In the genomic region with DNA sequence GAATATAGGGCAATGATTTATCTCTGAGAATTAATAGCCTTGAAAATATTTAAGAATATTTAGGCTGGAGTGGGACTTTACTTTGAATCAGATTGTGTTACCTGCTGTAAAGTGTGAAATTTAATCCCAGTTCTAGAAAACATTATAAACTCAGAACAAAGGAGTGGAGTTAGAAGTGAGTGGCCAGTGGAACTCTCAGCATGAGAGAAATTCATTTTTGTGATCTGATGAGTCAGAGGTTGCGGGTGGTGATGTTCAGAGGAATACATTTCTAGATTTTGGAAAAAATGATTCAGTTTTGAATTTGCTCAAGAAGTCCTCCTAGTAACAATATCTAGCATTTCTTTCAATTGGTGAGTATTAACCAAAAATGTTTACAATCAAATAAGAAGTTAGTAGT, we compare ENCODE assay signal across 15 cellular contexts.
DNase-seq lines count a peak whose midpoint lies in the region; ATAC-seq and TF ChIP-seq lines count a peak whose summit lies in the region.
"Had no signal": no experiment of that assay in that cellular context is flagged by ENCODE, and none has a peak within 500 bp of the region (broad histone marks: within the 10 kb centered on the region; RNA-seq: fewer than 3 reads in every experiment).

No MANE protein-coding gene starts in this region.

- peaks cover 34% of the 10 kb centered on the region for H3F3A ChIP-seq in SK-N-SH (replicated peaks; ENCODE audit: insufficient read depth)

- no peaks in the 10 kb centered on the region for H3K27me3 Mint-ChIP-seq in activated CD4-positive, alpha-beta T cell treated with anti-CD3 and anti-CD28 coated beads, Interleukin-2, amount 10 ng/mL, durations not matched to agents 24 days and 14 days
- no peaks in the 10 kb centered on the region for H3K27me3 Mint-ChIP-seq in activated CD4-positive, alpha-beta T cell treated with anti-CD3 and anti-CD28 coated beads, Interleukin-2, amount 10 ng/mL, durations not matched to agents 7 days and 5 days
- no peaks in the 10 kb centered on the region for H3K27me3 Mint-ChIP-seq in WTC11 (ENCODE audit: low read depth)
- H3K27me3 Mint-ChIP-seq: brain had no signal

- H3K36me3 ChIP-seq in SK-N-SH (replicated peaks in 1 of 2; ENCODE audit: control insufficient read depth in 1 of 2, insufficient read depth in 2 of 2, low read length in 1 of 2) = no peaks in the 10 kb centered on the region
- H3K36me3 ChIP-seq: gastroesophageal sphincter, left ventricle myocardium inferior, ovary had no signal

- TF ChIP-seq CTCF in SK-N-SH (IDR thresholded peaks at IDR 0.05) (no peak), fibroblast of mammary gland (conservative IDR thresholded peaks at IDR 0.05; ENCODE audit: control insufficient read depth, insufficient read depth, low read depth, low read length) (no peak), WTC11 (IDR thresholded peaks at IDR 0.05) (no peak)

- POLR2A ChIA-PET in activated CD4-positive, alpha-beta T cell treated with anti-CD3 and anti-CD28 coated beads, Interleukin-2, amount 10 ng/mL, durations not matched to agents 7 days and 5 days (lab: Charles Lee) = no interaction called here
- POLR2A ChIA-PET in SK-N-SH (lab: Yijun Ruan, JAX) = no interaction called here
- POLR2A ChIA-PET in WTC11 (lab: Charles Lee) = no interaction called here

- DNase-seq in activated CD4-positive, alpha-beta T cell treated with anti-CD3 and anti-CD28 coated beads, Interleukin-2, amount 10 ng/mL, durations not matched to agents 24 days and 14 days = no peak
- DNase-seq in activated CD4-positive, alpha-beta T cell treated with anti-CD3 and anti-CD28 coated beads, Interleukin-2, amount 10 ng/mL, durations not matched to agents 7 days and 5 days = no peak
- DNase-seq in SK-N-SH (no peak), fibroblast of mammary gland (ENCODE audit: low read depth) (peak; percentile 51), NCI-H2107 treated with DMSO at 0.1 percent for 48 hours (lab: John Stamatoyannopoulos, UW; ENCODE audit: unreplicated experiment) (no peak), WTC11 (ENCODE audit: low spot score) (no peak)
- peak; percentile 34 for DNase-seq in stimulated activated CD8-positive, alpha-beta memory T cell treated with anti-CD3 and anti-CD28 coated beads, Interleukin-4, amount 100 ng/mL, for 48 hours
- DNase-seq: H9, left ventricle myocardium inferior, ovary had no signal

- CTCF ChIA-PET in activated CD4-positive, alpha-beta T cell treated with anti-CD3 and anti-CD28 coated beads, Interleukin-2, amount 10 ng/mL, durations not matched to agents 7 days and 5 days (lab: Charles Lee) = no interaction called here
- CTCF ChIA-PET in SK-N-SH (lab: Yijun Ruan, JAX) (no interaction called here), WTC11 (lab: Charles Lee) (no interaction called here)

- intact Hi-C loops in activated CD4-positive, alpha-beta T cell treated with anti-CD3 and anti-CD28 coated beads, Interleukin-2, amount 10 ng/mL, durations not matched to agents 24 days and 14 days (cut with micrococcal nuclease) = loop anchor here (5.0 kb wide), 1 partner anchor 120 kb away; no protein-coding TSS in a partner anchor

- H3K9me3 ChIP-seq in SK-N-SH = no peaks in the 10 kb centered on the region
- H3K9me3 ChIP-seq: gastroesophageal sphincter, left ventricle myocardium inferior, ovary had no signal

- H3K27ac ChIP-seq in SK-N-SH (ENCODE audit: low read depth in 2 of 2, low read length in 1 of 2) = peak overlapping the region in 1 of 2 experiments; percentile 71; a peak in 2 of 4 replicates
- H3K27ac ChIP-seq: gastroesophageal sphincter, KMS-11, left ventricle myocardium inferior, ovary, RWPE1 had no signal

- 24% methylated on average over 1 of the region's 1 CpG for WGBS in SK-N-SH (ENCODE audit: low lambda C conversion rate)

- H3K27ac Mint-ChIP-seq in activated CD4-positive, alpha-beta T cell treated with anti-CD3 and anti-CD28 coated beads, Interleukin-2, amount 10 ng/mL, durations not matched to agents 24 days and 14 days = peak overlapping the region; percentile 46
- no peak overlapping the region for H3K27ac Mint-ChIP-seq in activated CD4-positive, alpha-beta T cell treated with anti-CD3 and anti-CD28 coated beads, Interleukin-2, amount 10 ng/mL, durations not matched to agents 7 days and 5 days
- no peak overlapping the region for H3K27ac Mint-ChIP-seq in WTC11
- H3K27ac Mint-ChIP-seq: H9 had no signal

- H3K4me2 ChIP-seq in SK-N-SH = peak overlapping the region; percentile 25; the same call in 1 of the 2 replicates
- H3K4me2 ChIP-seq: KMS-11 had no signal

- no peak overlapping the region for H3K4me3 Mint-ChIP-seq in activated CD4-positive, alpha-beta T cell treated with anti-CD3 and anti-CD28 coated beads, Interleukin-2, amount 10 ng/mL, durations not matched to agents 24 days and 14 days
- no peak overlapping the region for H3K4me3 Mint-ChIP-seq in activated CD4-positive, alpha-beta T cell treated with anti-CD3 and anti-CD28 coated beads, Interleukin-2, amount 10 ng/mL, durations not matched to agents 7 days and 5 days
- no peak overlapping the region for H3K4me3 Mint-ChIP-seq in WTC11
- H3K4me3 Mint-ChIP-seq: brain, H9 had no signal

- H3K9me3 Mint-ChIP-seq in activated CD4-positive, alpha-beta T cell treated with anti-CD3 and anti-CD28 coated beads, Interleukin-2, amount 10 ng/mL, durations not matched to agents 24 days and 14 days = no peaks in the 10 kb centered on the region
- no peaks in the 10 kb centered on the region for H3K9me3 Mint-ChIP-seq in activated CD4-positive, alpha-beta T cell treated with anti-CD3 and anti-CD28 coated beads, Interleukin-2, amount 10 ng/mL, durations not matched to agents 7 days and 5 days
- no peaks in the 10 kb centered on the region for H3K9me3 Mint-ChIP-seq in WTC11
- H3K9me3 Mint-ChIP-seq: brain, H9 had no signal

- no peaks in the 10 kb centered on the region for H3K9me2 ChIP-seq in SK-N-SH

- peaks cover 8 to 38% of the 10 kb centered on the region in 2 experiments for H3K4me1 ChIP-seq in SK-N-SH (ENCODE audit: control insufficient read depth in 1 of 2, insufficient read depth in 2 of 2, low read depth in 1 of 2, low read length in 1 of 2)

- no peak for TF ChIP-seq EP300 in SK-N-SH (IDR thresholded peaks at IDR 0.05; ENCODE audit: borderline replicate concordance in 1 of 2, low read depth in 1 of 2, low read length in 1 of 2)

- H4K20me1 ChIP-seq in SK-N-SH (ENCODE audit: insufficient read depth) = peaks cover 89% of the 10 kb centered on the region

- H3K4me3 ChIP-seq in SK-N-SH (ENCODE audit: low read depth in 2 of 2, low read length in 1 of 2) = no peak overlapping the region
- no peak overlapping the region for H3K4me3 ChIP-seq in fibroblast of mammary gland (ENCODE audit: control insufficient read depth, low read depth, low read length)
- H3K4me3 ChIP-seq: gastroesophageal sphincter, left ventricle myocardium inferior, ovary had no signal

- no peaks in the 10 kb centered on the region for H3K36me3 Mint-ChIP-seq in activated CD4-positive, alpha-beta T cell treated with anti-CD3 and anti-CD28 coated beads, Interleukin-2, amount 10 ng/mL, durations not matched to agents 24 days and 14 days (ENCODE audit: low read depth)
- H3K36me3 Mint-ChIP-seq in activated CD4-positive, alpha-beta T cell treated with anti-CD3 and anti-CD28 coated beads, Interleukin-2, amount 10 ng/mL, durations not matched to agents 7 days and 5 days (ENCODE audit: low read depth) = peaks cover 2% of the 10 kb centered on the region
- H3K36me3 Mint-ChIP-seq in WTC11 = no peaks in the 10 kb centered on the region
- H3K36me3 Mint-ChIP-seq: brain had no signal

- H3K4me1 Mint-ChIP-seq in activated CD4-positive, alpha-beta T cell treated with anti-CD3 and anti-CD28 coated beads, Interleukin-2, amount 10 ng/mL, durations not matched to agents 24 days and 14 days = peaks cover 29% of the 10 kb centered on the region
- peaks cover 17% of the 10 kb centered on the region for H3K4me1 Mint-ChIP-seq in activated CD4-positive, alpha-beta T cell treated with anti-CD3 and anti-CD28 coated beads, Interleukin-2, amount 10 ng/mL, durations not matched to agents 7 days and 5 days
- peaks cover 18% of the 10 kb centered on the region for H3K4me1 Mint-ChIP-seq in WTC11

- H3K9ac ChIP-seq in SK-N-SH = peak overlapping the region; percentile 21; the same call in 1 of the 2 replicates
- H3K9ac ChIP-seq: KMS-11 had no signal

- H3K27me3 ChIP-seq in SK-N-SH (ENCODE audit: insufficient read depth) = no peaks in the 10 kb centered on the region
- H3K27me3 ChIP-seq: gastroesophageal sphincter, ovary had no signal

- TF ChIP-seq RAD21 in SK-N-SH (IDR thresholded peaks at IDR 0.05; ENCODE audit: low read length) = no peak

- peaks cover 93% of the 10 kb centered on the region for H3K79me2 ChIP-seq in SK-N-SH (ENCODE audit: insufficient read depth)

- ATAC-seq in GM19035 (IDR thresholded peaks at IDR 0.05; ENCODE audit: unreplicated experiment) = no peak
- no peak for ATAC-seq in WTC11
- ATAC-seq: gastroesophageal sphincter had no signal

- no peak overlapping the region for H2AFZ ChIP-seq in SK-N-SH (ENCODE audit: low read depth)

TF ChIP-seq in SK-N-SH, 30 proteins besides CTCF, POLR2A, EP300 and RAD21:
- TF ChIP-seq NRF1 (IDR thresholded peaks at IDR 0.05; ENCODE audit: low read depth, low read length) = no peak
- TF ChIP-seq FOXJ3 (CRISPR knock-in tag; IDR thresholded peaks at IDR 0.05) = no peak
- TF ChIP-seq JUND (IDR thresholded peaks at IDR 0.05) = peak; percentile 50
- TF ChIP-seq MEF2A (IDR thresholded peaks at IDR 0.05; ENCODE audit: borderline replicate concordance, low read depth) = no peak
- peak; percentile 72 for TF ChIP-seq FOSL2 (IDR thresholded peaks at IDR 0.05; ENCODE audit: borderline replicate concordance, low read depth)
- no peak for TF ChIP-seq SMC3 (IDR thresholded peaks at IDR 0.05; ENCODE audit: low read depth, low read length)

TF ChIP-seq in WTC11, 78 proteins besides CTCF, POLR2A, EP300 and RAD21:
- TF ChIP-seq, protein P1, sequence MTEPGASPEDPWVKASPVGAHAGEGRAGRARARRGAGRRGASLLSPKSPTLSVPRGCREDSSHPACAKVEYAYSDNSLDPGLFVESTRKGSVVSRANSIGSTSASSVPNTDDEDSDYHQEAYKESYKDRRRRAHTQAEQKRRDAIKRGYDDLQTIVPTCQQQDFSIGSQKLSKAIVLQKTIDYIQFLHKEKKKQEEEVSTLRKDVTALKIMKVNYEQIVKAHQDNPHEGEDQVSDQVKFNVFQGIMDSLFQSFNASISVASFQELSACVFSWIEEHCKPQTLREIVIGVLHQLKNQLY (CRISPR knock-in tag; IDR thresholded peaks at IDR 0.05) = no peak
TF ChIP-seq in WTC11: peak in this region for 0.

Comparison
In these comparisons a context has a peak if more than half of its experiments do, and no peak if none do; other contexts are left out.
1. DNase-seq: peak in fibroblast of mammary gland (single experiment) and stimulated activated CD8-positive, alpha-beta memory T cell treated with anti-CD3 and anti-CD28 coated beads, Interleukin-4, amount 100 ng/mL, for 48 hours (single experiment); none in activated CD4-positive, alpha-beta T cell treated with anti-CD3 and anti-CD28 coated beads, Interleukin-2, amount 10 ng/mL, durations not matched to agents 24 days and 14 days (single experiment), activated CD4-positive, alpha-beta T cell treated with anti-CD3 and anti-CD28 coated beads, Interleukin-2, amount 10 ng/mL, durations not matched to agents 7 days and 5 days (single experiment), SK-N-SH (single experiment), NCI-H2107 treated with DMSO at 0.1 percent for 48 hours (single experiment) and WTC11 (single experiment).